1 cellular context compared by ENCODE assay signal in the genomic region with DNA sequence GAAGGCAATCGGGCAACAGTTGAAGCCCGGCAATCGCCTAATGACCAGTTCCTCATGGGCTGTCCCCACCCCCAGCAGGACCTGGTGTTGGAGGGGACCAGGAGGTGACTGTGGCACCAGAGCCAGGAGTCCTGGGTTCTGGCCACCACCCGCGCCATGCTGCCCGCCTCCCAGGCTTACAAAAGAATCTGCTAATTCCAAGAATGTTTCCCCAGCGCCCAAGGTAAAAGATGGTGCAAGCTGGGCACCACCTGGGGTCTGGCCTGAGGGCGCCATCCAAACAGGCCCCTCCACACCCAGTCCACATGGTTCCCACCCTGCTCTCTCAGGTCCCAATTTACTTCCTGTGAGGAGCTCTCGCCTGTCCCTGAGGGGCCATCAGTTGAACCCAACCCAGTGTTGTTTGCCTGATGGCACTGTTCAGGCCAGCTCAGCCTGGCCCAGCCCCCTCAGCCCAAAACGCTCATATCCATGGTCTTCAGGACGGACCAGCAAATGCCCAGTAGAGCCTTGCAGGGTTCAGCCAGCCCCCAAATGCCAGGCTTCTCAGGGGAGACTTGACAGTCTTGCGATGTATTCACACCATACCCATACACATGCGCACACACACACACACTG.
TF ChIP-seq lines count a peak whose summit lies in the region.

No MANE protein-coding gene starts in this region.

TF ChIP-seq in GM23338, 12 proteins besides CTCF, POLR2A, EP300 and RAD21 (continued from another document):
- no peak for TF ChIP-seq ETS1 (IDR thresholded peaks at IDR 0.05)
- TF ChIP-seq REST (IDR thresholded peaks at IDR 0.05; ENCODE audit: unreplicated experiment) = no peak
- TF ChIP-seq JUNB (IDR thresholded peaks at IDR 0.05; ENCODE audit: unreplicated experiment) = no peak
- no peak for TF ChIP-seq ZNF114 (CRISPR knock-in tag; IDR thresholded peaks at IDR 0.05)
- no peak for TF ChIP-seq CREB1 (CRISPR knock-in tag; IDR thresholded peaks at IDR 0.05; ENCODE audit: low read depth)
- no peak for TF ChIP-seq EZH2 (IDR thresholded peaks at IDR 0.05; ENCODE audit: low read depth, unreplicated experiment)
- TF ChIP-seq NANOG (IDR thresholded peaks at IDR 0.05; ENCODE audit: borderline replicate concordance) = no peak
- no peak for TF ChIP-seq ZNF462 (CRISPR knock-in tag; IDR thresholded peaks at IDR 0.05)
- TF ChIP-seq STAT1 (IDR thresholded peaks at IDR 0.05; ENCODE audit: unreplicated experiment) = no peak
- no peak for TF ChIP-seq EZH2phosphoT487 (IDR thresholded peaks at IDR 0.05; ENCODE audit: unreplicated experiment)
